Comparison of ENCODE assay signal across 9 cellular contexts in the genomic region with DNA sequence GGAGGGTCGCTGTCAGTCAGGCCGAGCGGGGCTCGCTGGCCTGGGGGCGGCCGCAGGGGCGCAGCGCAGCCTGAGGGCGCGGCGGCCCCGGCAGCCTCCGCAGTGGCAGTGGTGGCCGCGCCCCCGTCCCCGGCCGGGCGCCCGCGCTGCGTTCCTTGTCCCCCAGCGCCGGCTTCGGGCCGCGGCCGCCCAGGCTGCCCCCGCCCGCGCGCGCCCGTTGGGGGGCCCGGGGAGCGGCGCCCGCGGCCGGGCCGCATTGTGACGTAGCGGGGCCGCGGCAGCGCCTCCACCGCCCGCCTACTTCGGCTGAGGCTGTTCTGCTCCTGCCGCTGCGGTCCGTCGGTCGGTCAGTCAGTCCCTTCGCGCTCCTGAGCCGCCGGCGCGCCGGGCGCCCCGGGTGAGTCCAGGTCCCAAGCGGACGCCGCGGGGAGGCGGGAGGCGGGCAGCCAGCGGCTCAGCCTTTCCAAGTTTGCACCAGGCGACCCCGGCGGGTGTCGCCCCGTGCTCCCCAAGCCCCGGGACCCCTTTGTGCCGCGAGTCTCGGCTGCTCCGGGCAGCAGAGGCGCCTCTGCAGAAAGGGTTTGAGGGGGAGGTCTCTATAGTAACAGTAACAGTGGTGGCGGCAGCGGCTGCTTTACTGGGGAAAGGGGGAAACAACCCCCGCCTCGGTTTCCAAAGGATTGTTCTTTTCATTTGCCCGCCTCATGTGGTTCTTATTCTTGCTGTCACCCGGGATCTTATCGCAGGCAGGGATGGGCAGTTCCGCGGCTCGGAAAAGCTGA. TPM values are rescaled to one million over a fixed set of nuclear protein-coding genes. Genes with fewer than 3 reads are reported as not detected.
A peak's percentile ranks its signal among the peaks of the same experiment; 100 is the strongest.
DNase-seq lines count a peak whose midpoint lies in the region; ATAC-seq and TF ChIP-seq lines count a peak whose summit lies in the region.
"Had no signal": no experiment of that assay in that cellular context is flagged by ENCODE, and none has a peak within 500 bp of the region (broad histone marks: within the 10 kb centered on the region; RNA-seq: fewer than 3 reads in every experiment).

A gene (plus strand): TSS at position 350 of the 782 bp plus-strand sequence. CDS start 78,898 bp downstream, outside the sequence.

- H3K4me1 ChIP-seq in PC-3 (ENCODE audit: insufficient read depth, low read length) (0 out of 2 replicates have a peak, but pooled peaks cover 7% of the 10 kb centered on the region), endodermal cell (ENCODE audit: control insufficient read depth, insufficient read depth, low read length) (peaks cover 5% of the 10 kb centered on the region), tibial artery (peaks cover 0 to 14% (median 1%) of the 10 kb centered on the region in 4 donors)

- intact Hi-C loops in PC-3 (cut with micrococcal nuclease): no loop called here
- intact Hi-C loops in tibial artery (cut with DNase I; ENCODE audit: low total_unique reads): no loop called here

- H3K4me1 Mint-ChIP-seq in endodermal cell: peaks cover 13% of the 10 kb centered on the region

- no peaks in the 10 kb centered on the region for H3F3A ChIP-seq in PC-3 (ENCODE audit: low read length, unreplicated experiment)

- no peaks in the 10 kb centered on the region for H3K79me2 ChIP-seq in PC-3 (ENCODE audit: low read length)

- CTCF ChIA-PET in PC-3 (lab: Charles Lee): no interaction called here

- H3K9me3 ChIP-seq in PC-3 (ENCODE audit: low read length): no peaks in the 10 kb centered on the region
- no peaks in the 10 kb centered on the region for H3K9me3 ChIP-seq in endodermal cell (ENCODE audit: control insufficient read depth, low read length)
- no peaks in the 10 kb centered on the region for H3K9me3 ChIP-seq in tibial artery

- BruUV-seq in PC-3 (replicated peaks; lab: Mats Ljungman, UMichigan): no TSS peak

- no peaks in the 10 kb centered on the region for H4K20me1 ChIP-seq in PC-3 (ENCODE audit: low read length)

- H3K36me3 ChIP-seq in GM06990 (ENCODE audit: control insufficient read depth, insufficient read depth, low read length) (no peaks in the 10 kb centered on the region), H7 (replicated peaks; ENCODE audit: control insufficient read depth, insufficient read depth, low read length) (no peaks in the 10 kb centered on the region), PC-3 (ENCODE audit: low read depth, low read length) (no peaks in the 10 kb centered on the region), endodermal cell (ENCODE audit: control insufficient read depth, insufficient read depth, low read length) (no peaks in the 10 kb centered on the region), tibial artery (no peaks in the 10 kb centered on the region)

- WGBS in endodermal cell (ENCODE audit: insufficient coverage in 1 of 2, insufficient read length in 1 of 2), 2 experiments: 0% methylated on average over 24 to 91 of the region's 91 CpGs

- peaks cover 2% of the 10 kb centered on the region; the same call in 1 of the 2 replicates for H3K27me3 ChIP-seq in GM06990 (replicated peaks; ENCODE audit: control insufficient read depth, insufficient read depth, low read length)
- H3K27me3 ChIP-seq in H7 (ENCODE audit: control insufficient read depth, insufficient read depth, low read length): peaks cover 34% of the 10 kb centered on the region
- H3K27me3 ChIP-seq in PC-3 (ENCODE audit: low read length): peaks cover 46% of the 10 kb centered on the region
- peaks cover 68% of the 10 kb centered on the region for H3K27me3 ChIP-seq in endodermal cell (ENCODE audit: control insufficient read depth, insufficient read depth, low read length, poor library complexity, severe bottlenecking)
- no peaks in the 10 kb centered on the region for H3K27me3 ChIP-seq in tibial artery

- H3K27ac ChIP-seq in PC-3 (ENCODE audit: low read length): no peak within 1 kb of the TSS
- peak within 1 kb of the TSS; percentile 50 for H3K27ac ChIP-seq in endodermal cell (ENCODE audit: low read depth, low read length)
- peak within 1 kb of the TSS; percentile 80 to 82 for H3K27ac ChIP-seq in tibial artery

- H3K27me3 Mint-ChIP-seq in endodermal cell (ENCODE audit: insufficient read depth): peaks cover 61% of the 10 kb centered on the region

- no peaks in the 10 kb centered on the region for H3K9me3 Mint-ChIP-seq in endodermal cell
- H3K9me3 Mint-ChIP-seq: T-helper 1 cell treated with Interleukin-12 subunit alpha and Interleukin-12 subunit beta and Interleukin-4 antibody, amounts not matched to agents 30 μg/mL and 1 μg/mL, for 36 hours had no signal

- peak; percentile 50 for DNase-seq in GM06990 (ENCODE audit: extremely low read depth, insufficient read length)
- DNase-seq in H7: peak; percentile 82
- DNase-seq in PC-3: peak; percentile 5
- DNase-seq in endodermal cell: peak; percentile 86
- DNase-seq in medulla oblongata (ENCODE audit: extremely low spot score): peak; percentile 7
- DNase-seq in tibial artery: peak; percentile 64 to 77

- peak within 1 kb of the TSS; percentile 66 for H3K4me3 Mint-ChIP-seq in endodermal cell
- H3K4me3 Mint-ChIP-seq: T-helper 1 cell treated with Interleukin-12 subunit alpha and Interleukin-12 subunit beta and Interleukin-4 antibody, amounts not matched to agents 30 μg/mL and 1 μg/mL, for 36 hours had no signal

- no peaks in the 10 kb centered on the region for H3K36me3 Mint-ChIP-seq in endodermal cell (ENCODE audit: low read depth)

- no peak within 1 kb of the TSS for H3K9ac ChIP-seq in PC-3 (ENCODE audit: low read length)
- H3K9ac ChIP-seq in endodermal cell (ENCODE audit: extremely low read depth, low read length, poor library complexity, severe bottlenecking): no peak within 1 kb of the TSS

- peak within 1 kb of the TSS; percentile 76 for H3K4me2 ChIP-seq in PC-3 (ENCODE audit: low read length)

- no peak for TF ChIP-seq CTCF in GM06990 (IDR thresholded peaks at IDR 0.05; ENCODE audit: insufficient read depth, low read length, poor library complexity, severe bottlenecking)
- no peak for TF ChIP-seq CTCF in PC-3 (conservative IDR thresholded peaks at IDR 0.05; ENCODE audit: low read depth, low read length)
- TF ChIP-seq CTCF in endodermal cell (conservative IDR thresholded peaks at IDR 0.05): no peak
- no peak for TF ChIP-seq CTCF in tibial artery (IDR thresholded peaks at IDR 0.05)

- no peak within 1 kb of the TSS for H3K27ac Mint-ChIP-seq in endodermal cell
- H3K27ac Mint-ChIP-seq: T-helper 1 cell treated with Interleukin-12 subunit alpha and Interleukin-12 subunit beta and Interleukin-4 antibody, amounts not matched to agents 30 μg/mL and 1 μg/mL, for 36 hours had no signal

- H2AFZ ChIP-seq in PC-3 (ENCODE audit: low read length): peak within 1 kb of the TSS; percentile 61

- H3K4me3 ChIP-seq in GM06990 (replicated peaks; ENCODE audit: low read depth, low read length) (peak within 1 kb of the TSS; percentile 51), H7 (ENCODE audit: insufficient read depth, low read depth, low read length) (peak within 1 kb of the TSS; percentile 66), PC-3 (ENCODE audit: low read length) (peak within 1 kb of the TSS; percentile 57), endodermal cell (ENCODE audit: low read length) (peak within 1 kb of the TSS; percentile 82), tibial artery (peak within 1 kb of the TSS; percentile 74 to 82)

- POLR2A ChIA-PET in PC-3 (lab: Charles Lee; ENCODE audit: unreplicated experiment): no interaction called here

- no peaks in the 10 kb centered on the region for H3K9me2 ChIP-seq in PC-3 (replicated peaks; ENCODE audit: low read length)

- ATAC-seq in PC-3 (peak; percentile 77), GM19328 (IDR thresholded peaks at IDR 0.05; ENCODE audit: unreplicated experiment) (no peak), GM19452 (IDR thresholded peaks at IDR 0.05; ENCODE audit: unreplicated experiment) (no peak)

RNA-seq across cellular contexts. Expression of the gene that starts here (rescaled TPM):
- total RNA-seq in H7 (2014; rRNA removed; shearing (Covaris generic)): 4.2 and 7.4 TPM in 2 replicates
- not detected in 2 replicates for total RNA-seq in PC-3 (2014; rRNA removed)
- total RNA-seq in endodermal cell: 1 to 10 TPM; 1.4 to 2.1 TPM
- polyA plus RNA-seq in endodermal cell (2013, experiment 1 of 2): 15.0 TPM
- polyA plus RNA-seq in endodermal cell (2013, experiment 2 of 2): 18.3 TPM

Comparison
In these comparisons a context has a peak if more than half of its experiments do, and no peak if none do; other contexts are left out.
1. Peak in DNase-seq, ATAC-seq, H3K4me3 ChIP-seq and H3K4me2 ChIP-seq in PC-3; RNA of the gene not detected or under 1 TPM.
2. DNase-seq: peak in every context shown above with its lines; median percentile 86 in endodermal cell; 82 in H7; 70 in tibial artery; 50 in GM06990; 7 in medulla oblongata; 5 in PC-3.